2 cellular contexts compared by ENCODE assay signal in the genomic region with DNA sequence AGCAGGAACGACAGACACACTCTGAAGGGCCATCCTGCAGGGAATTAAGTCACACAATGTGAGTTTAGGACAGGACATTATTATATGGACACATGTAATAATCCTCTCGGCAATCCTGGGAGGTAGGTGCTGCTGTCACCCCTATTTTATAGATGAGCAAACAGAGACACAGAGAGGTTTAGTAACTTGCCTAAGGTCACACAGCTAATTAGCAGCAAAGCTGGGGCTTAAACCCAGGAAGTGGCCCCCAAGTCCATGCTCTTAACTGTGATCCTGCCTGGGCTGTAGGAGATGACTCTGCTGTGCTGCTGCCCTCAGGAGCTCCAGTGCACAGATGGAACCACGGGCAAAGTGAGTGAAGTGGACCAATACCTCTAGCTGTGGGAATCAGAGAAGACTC.
TF ChIP-seq lines count a peak whose summit lies in the region.

No MANE protein-coding gene starts in this region.

TF ChIP-seq in HepG2, 621 proteins besides CTCF, POLR2A, EP300 and RAD21:
- TF ChIP-seq, protein P1, sequence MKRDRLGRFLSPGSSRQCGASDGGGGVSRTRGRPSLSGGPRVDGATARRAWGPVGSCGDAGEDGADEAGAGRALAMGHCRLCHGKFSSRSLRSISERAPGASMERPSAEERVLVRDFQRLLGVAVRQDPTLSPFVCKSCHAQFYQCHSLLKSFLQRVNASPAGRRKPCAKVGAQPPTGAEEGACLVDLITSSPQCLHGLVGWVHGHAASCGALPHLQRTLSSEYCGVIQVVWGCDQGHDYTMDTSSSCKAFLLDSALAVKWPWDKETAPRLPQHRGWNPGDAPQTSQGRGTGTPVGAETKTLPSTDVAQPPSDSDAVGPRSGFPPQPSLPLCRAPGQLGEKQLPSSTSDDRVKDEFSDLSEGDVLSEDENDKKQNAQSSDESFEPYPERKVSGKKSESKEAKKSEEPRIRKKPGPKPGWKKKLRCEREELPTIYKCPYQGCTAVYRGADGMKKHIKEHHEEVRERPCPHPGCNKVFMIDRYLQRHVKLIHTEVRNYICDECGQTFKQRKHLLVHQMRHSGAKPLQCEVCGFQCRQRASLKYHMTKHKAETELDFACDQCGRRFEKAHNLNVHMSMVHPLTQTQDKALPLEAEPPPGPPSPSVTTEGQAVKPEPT (CRISPR knock-in tag; IDR thresholded peaks at IDR 0.05; ENCODE audit: low read depth) = no peak
- TF ChIP-seq ZNF768 (CRISPR knock-in tag; IDR thresholded peaks at IDR 0.05) (peak; percentile 51; the same call in 1 of the 2 replicates), TGIF2 (CRISPR knock-in tag; IDR thresholded peaks at IDR 0.05) (no peak), POLR2G (IDR thresholded peaks at IDR 0.05; ENCODE audit: low read depth, low read length) (no peak), RFXAP (CRISPR knock-in tag; IDR thresholded peaks at IDR 0.05; ENCODE audit: borderline replicate concordance) (no peak), NCOA1 (CRISPR knock-in tag; IDR thresholded peaks at IDR 0.05) (no peak)

TF ChIP-seq in H1, 55 proteins besides CTCF, POLR2A, EP300 and RAD21 (continued from another document):
- TF ChIP-seq, protein P2, sequence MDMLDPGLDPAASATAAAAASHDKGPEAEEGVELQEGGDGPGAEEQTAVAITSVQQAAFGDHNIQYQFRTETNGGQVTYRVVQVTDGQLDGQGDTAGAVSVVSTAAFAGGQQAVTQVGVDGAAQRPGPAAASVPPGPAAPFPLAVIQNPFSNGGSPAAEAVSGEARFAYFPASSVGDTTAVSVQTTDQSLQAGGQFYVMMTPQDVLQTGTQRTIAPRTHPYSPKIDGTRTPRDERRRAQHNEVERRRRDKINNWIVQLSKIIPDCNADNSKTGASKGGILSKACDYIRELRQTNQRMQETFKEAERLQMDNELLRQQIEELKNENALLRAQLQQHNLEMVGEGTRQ (IDR thresholded peaks at IDR 0.05; ENCODE audit: low read length) = no peak
- TF ChIP-seq TAF7 (optimal IDR thresholded peaks at IDR 0.05; ENCODE audit: borderline replicate concordance, low read depth, low read length) = no peak
- TF ChIP-seq, protein P3, sequence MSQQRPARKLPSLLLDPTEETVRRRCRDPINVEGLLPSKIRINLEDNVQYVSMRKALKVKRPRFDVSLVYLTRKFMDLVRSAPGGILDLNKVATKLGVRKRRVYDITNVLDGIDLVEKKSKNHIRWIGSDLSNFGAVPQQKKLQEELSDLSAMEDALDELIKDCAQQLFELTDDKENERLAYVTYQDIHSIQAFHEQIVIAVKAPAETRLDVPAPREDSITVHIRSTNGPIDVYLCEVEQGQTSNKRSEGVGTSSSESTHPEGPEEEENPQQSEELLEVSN (IDR thresholded peaks at IDR 0.05) = no peak
- no peak for TF ChIP-seq CBX8 (IDR thresholded peaks at IDR 0.05; ENCODE audit: borderline replicate concordance, low read depth, low read length)
- no peak for TF ChIP-seq TBP (IDR thresholded peaks at IDR 0.05; ENCODE audit: low read depth, low read length)
- peak; percentile 64; the same call in 1 of the 2 replicates for TF ChIP-seq KDM1A (IDR thresholded peaks at IDR 0.05; ENCODE audit: borderline replicate concordance, low read length)
- no peak for TF ChIP-seq POU5F1 (IDR thresholded peaks at IDR 0.05; ENCODE audit: low read depth, low read length)
TF ChIP-seq in H1: peak in this region for 1.
